Comparison of ENCODE assay signal across 23 cellular contexts in genomic region chr6:70763754-70764153, GRCh38.
A peak's percentile ranks its signal among the peaks of the same experiment; 100 is the strongest.
DNase-seq lines count a peak whose midpoint lies in the region; ATAC-seq and TF ChIP-seq lines count a peak whose summit lies in the region.
"Had no signal": no experiment of that assay in that cellular context is flagged by ENCODE, and none has a peak within 500 bp of the region (broad histone marks: within the 10 kb centered on the region; RNA-seq: fewer than 3 reads in every experiment).

No MANE protein-coding gene starts in this region.

- POLR2A ChIA-PET in Panc1 (lab: Charles Lee), result interaction anchor here (0.9 kb wide), 1 partner anchor 10 kb away, joined by 3 read pairs; no protein-coding TSS in a partner anchor

- in situ Hi-C loops in Panc1 (cut with HindIII; ENCODE audit: low pct_unique_long_range_greater_than_20kb, low sequenced_read_pairs), result no loop called here

- no peaks in the 10 kb centered on the region for H3K36me3 ChIP-seq in Panc1 (ENCODE audit: control insufficient read depth, insufficient read depth, low read length)
- H3K36me3 ChIP-seq: sigmoid colon, SJSA1 had no signal

- H3K27ac ChIP-seq in Panc1 (ENCODE audit: low read length), result no peak overlapping the region
- H3K27ac ChIP-seq: esophagus squamous epithelium, Peyer's patch, sigmoid colon, SJSA1 had no signal

- H3K27me3 ChIP-seq in Panc1 (ENCODE audit: control insufficient read depth, insufficient read depth, low read length), result no peaks in the 10 kb centered on the region
- H3K27me3 ChIP-seq: esophagus squamous epithelium, Peyer's patch, sigmoid colon, SJSA1 had no signal

- TF ChIP-seq CTCF in Panc1 (IDR thresholded peaks at IDR 0.05), result no peak
- TF ChIP-seq CTCF in epithelial cell of proximal tubule (conservative IDR thresholded peaks at IDR 0.05; ENCODE audit: low read depth, low read length), result no peak

- no peaks in the 10 kb centered on the region for H3K4me1 ChIP-seq in Panc1 (ENCODE audit: control insufficient read depth, insufficient read depth, low read length)
- H3K4me1 ChIP-seq: Peyer's patch, sigmoid colon, SJSA1 had no signal

- ATAC-seq in Panc1 (peak; percentile 68; the same call in 1 of the 2 replicates), GM21576 (IDR thresholded peaks at IDR 0.05; ENCODE audit: unreplicated experiment) (no peak)
- ATAC-seq: activated CD4-positive, alpha-beta T cell treated with anti-CD3 and anti-CD28 coated beads for 36 hours; HepG2 had no signal

- no TSS peak for BruUV-seq in Panc1 (replicated peaks; lab: Mats Ljungman, UMichigan)

- DNase-seq in EL (peak; percentile 13), Panc1 (ENCODE audit: low read depth, low spot score) (no peak), epithelial cell of proximal tubule (ENCODE audit: low read depth) (peak; percentile 3), myocyte (ENCODE audit: low read depth) (peak; percentile 10), OCI-M2 (lab: John Stamatoyannopoulos, UW; ENCODE audit: unreplicated experiment) (no peak), occipital lobe (lab: John Stamatoyannopoulos, UW) (no peak)
- DNase-seq: activated CD4-positive, alpha-beta T cell treated with anti-CD3 and anti-CD28 coated beads for 36 hours; activated CD8-positive, alpha-beta memory T cell treated with anti-CD3 and anti-CD28 coated beads for 24 hours; activated naive CD4-positive, alpha-beta T cell treated with Interleukin-2 at 50 U/mL for 16 hours; activated T-cell treated with anti-CD3 and anti-CD28 coated beads, Interleukin-2, amount 50 U/mL, for 48 hours; amygdala; CD4-positive, alpha-beta T cell; effector CD4-positive, alpha-beta T cell; esophagus squamous epithelium; head of caudate nucleus; Peyer's patch; posterior cingulate gyrus; sigmoid colon; substantia nigra; T-helper 1 cell had no signal

- H3K9me3 ChIP-seq in Panc1 (ENCODE audit: control insufficient read depth, insufficient read depth, low read depth, low read length), result no peaks in the 10 kb centered on the region
- H3K9me3 ChIP-seq: esophagus squamous epithelium, Peyer's patch, sigmoid colon, SJSA1 had no signal

- no peak overlapping the region for H3K4me3 ChIP-seq in Panc1 (ENCODE audit: low read depth in 2 of 2, low read length in 2 of 2)
- H3K4me3 ChIP-seq in epithelial cell of proximal tubule (ENCODE audit: low read depth, low read length), result no peak overlapping the region
- H3K4me3 ChIP-seq: esophagus squamous epithelium, Peyer's patch, sigmoid colon, SJSA1 had no signal

- CTCF ChIA-PET in Panc1 (lab: Charles Lee), result no interaction called here

- intact Hi-C loops in Panc1 (cut with micrococcal nuclease; ENCODE audit: unreplicated experiment), result no loop called here

Comparison
In these comparisons a context has a peak if more than half of its experiments do, and no peak if none do; other contexts are left out.
1. DNase-seq: peak in EL (single experiment), epithelial cell of proximal tubule (single experiment) and myocyte (single experiment); none in Panc1 (single experiment), OCI-M2 (single experiment) and occipital lobe (single experiment).